12 cellular contexts compared by ENCODE assay signal in the genomic region with DNA sequence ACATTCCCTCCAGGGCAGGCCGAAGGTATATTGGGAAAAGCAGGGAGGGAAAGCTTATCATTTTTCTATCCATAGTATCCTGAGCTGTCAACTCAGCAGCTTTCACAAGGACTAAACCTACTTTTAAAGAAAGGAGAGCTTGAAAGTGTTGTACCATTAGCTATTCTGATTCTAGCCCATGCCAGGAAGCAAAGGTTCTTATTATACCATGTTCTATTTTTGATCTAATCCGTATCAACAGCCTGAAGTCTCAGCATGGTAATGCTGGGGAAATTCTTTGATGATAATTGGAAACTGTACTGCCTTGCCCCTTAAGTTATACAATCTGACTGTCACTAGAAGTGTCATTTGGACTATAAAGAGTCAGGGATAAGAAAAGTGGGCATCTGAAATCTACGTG.
DNase-seq lines count a peak whose midpoint lies in the region; ATAC-seq and TF ChIP-seq lines count a peak whose summit lies in the region.
"Had no signal": no experiment of that assay in that cellular context is flagged by ENCODE, and none has a peak within 500 bp of the region (broad histone marks: within the 10 kb centered on the region; RNA-seq: fewer than 3 reads in every experiment).

No MANE protein-coding gene starts in this region.

- POLR2A ChIA-PET in activated CD4-positive, alpha-beta memory T cell treated with anti-CD3 and anti-CD28 coated beads for 36 hours (lab: Charles Lee) = interaction anchor here (0.9 kb wide), 1 partner anchor 11 kb away, joined by 8 read pairs; no protein-coding TSS in a partner anchor

- H3K27me3 Mint-ChIP-seq in activated CD4-positive, alpha-beta memory T cell treated with anti-CD3 and anti-CD28 coated beads for 36 hours = no peaks in the 10 kb centered on the region

- WGBS in right cardiac atrium = 62% methylated on average over 3 of the region's 3 CpGs

- intact Hi-C loops in right cardiac atrium (cut with DNase I) = no loop called here
- intact Hi-C loops in activated CD4-positive, alpha-beta memory T cell treated with anti-CD3 and anti-CD28 coated beads for 36 hours (cut with micrococcal nuclease) = no loop called here
- intact Hi-C loops in lower lobe of right lung (cut with DNase I) = no loop called here
- intact Hi-C loops in left colon (cut with DNase I, micrococcal nuclease) = no loop called here

- CTCF ChIA-PET in activated CD4-positive, alpha-beta memory T cell treated with anti-CD3 and anti-CD28 coated beads for 36 hours (lab: Charles Lee) = interaction anchor here (0.6 to 1.2 kb wide), 2 partner anchors 195 to 231 kb away, joined by 3 read pairs; no protein-coding TSS in a partner anchor

- H3K4me1 ChIP-seq in cardiac muscle cell (ENCODE audit: low read depth) (peaks cover 20% of the 10 kb centered on the region), right cardiac atrium (ENCODE audit: control insufficient read depth, insufficient read depth, low read length) (peaks cover 2% of the 10 kb centered on the region), lower lobe of right lung (peaks cover 15% of the 10 kb centered on the region)

- H3K4me3 ChIP-seq in cardiac muscle cell (no peak overlapping the region), right cardiac atrium (ENCODE audit: low read length) (no peak overlapping the region), lower lobe of right lung (no peak overlapping the region)
- H3K4me3 ChIP-seq: lung, thoracic aorta had no signal

- no peaks in the 10 kb centered on the region for H3K27me3 ChIP-seq in cardiac muscle cell
- no peaks in the 10 kb centered on the region for H3K27me3 ChIP-seq in right cardiac atrium (ENCODE audit: control insufficient read depth, insufficient read depth)
- H3K27me3 ChIP-seq in lower lobe of right lung (ENCODE audit: low read depth) = no peaks in the 10 kb centered on the region

- no peaks in the 10 kb centered on the region for H3K36me3 Mint-ChIP-seq in activated CD4-positive, alpha-beta memory T cell treated with anti-CD3 and anti-CD28 coated beads for 36 hours

- peak overlapping the region; percentile 7 for H3K4me3 Mint-ChIP-seq in activated CD4-positive, alpha-beta memory T cell treated with anti-CD3 and anti-CD28 coated beads for 36 hours

- DNase-seq in cardiac muscle cell (ENCODE audit: low read depth in 1 of 2, low spot score in 1 of 2) (no peak), right cardiac atrium (no peak), lower lobe of right lung (no peak), SIG-M5 treated with dmso at 0.1 percent for 504 hours (lab: John Stamatoyannopoulos, UW; ENCODE audit: unreplicated experiment) (no peak), left colon (no peak), epidermal melanocyte (ENCODE audit: insufficient read length, low spot score) (no peak)
- no peak for DNase-seq in activated CD4-positive, alpha-beta memory T cell treated with anti-CD3 and anti-CD28 coated beads for 36 hours
- DNase-seq: DMS79, NCI-H1436, NCI-H526 treated with DMSO at 0.1 percent for 48 hours had no signal

- H3K36me3 ChIP-seq in cardiac muscle cell = no peaks in the 10 kb centered on the region
- H3K36me3 ChIP-seq in lower lobe of right lung = no peaks in the 10 kb centered on the region
- H3K36me3 ChIP-seq: thoracic aorta had no signal

- H3K27ac ChIP-seq in cardiac muscle cell (peak overlapping the region; percentile 17), right cardiac atrium (ENCODE audit: low read length) (no peak overlapping the region), lower lobe of right lung (peak overlapping the region; percentile 0)
- H3K27ac ChIP-seq: thoracic aorta had no signal

- H3K9me3 ChIP-seq in cardiac muscle cell (ENCODE audit: low read depth) = no peaks in the 10 kb centered on the region
- no peaks in the 10 kb centered on the region for H3K9me3 ChIP-seq in right cardiac atrium (ENCODE audit: control insufficient read depth, low read length)
- H3K9me3 ChIP-seq in lower lobe of right lung = no peaks in the 10 kb centered on the region
- H3K9me3 ChIP-seq: thoracic aorta had no signal

- H3K4me1 Mint-ChIP-seq in activated CD4-positive, alpha-beta memory T cell treated with anti-CD3 and anti-CD28 coated beads for 36 hours (ENCODE audit: low read depth) = peaks cover 26% of the 10 kb centered on the region

- TF ChIP-seq CTCF in cardiac muscle cell (IDR thresholded peaks at IDR 0.05; ENCODE audit: low read depth, low read length) = no peak
- TF ChIP-seq CTCF in lower lobe of right lung (IDR thresholded peaks at IDR 0.05) = no peak

- H3K9me3 Mint-ChIP-seq in activated CD4-positive, alpha-beta memory T cell treated with anti-CD3 and anti-CD28 coated beads for 36 hours = peaks cover 4% of the 10 kb centered on the region

- ATAC-seq in right cardiac atrium = no peak
- ATAC-seq in lower lobe of right lung = no peak
- no peak for ATAC-seq in left colon

- peak overlapping the region; percentile 53 for H3K27ac Mint-ChIP-seq in activated CD4-positive, alpha-beta memory T cell treated with anti-CD3 and anti-CD28 coated beads for 36 hours
